In genomic region chr2:38255211-38255610, GRCh38 we compare ENCODE assay signal across 26 cellular contexts.
DNase-seq lines count a peak whose midpoint lies in the region; ATAC-seq, FAIRE-seq and TF ChIP-seq lines count a peak whose summit lies in the region.
"Had no signal": no experiment of that assay in that cellular context is flagged by ENCODE, and none has a peak within 500 bp of the region (broad histone marks: within the 10 kb centered on the region; RNA-seq: fewer than 3 reads in every experiment).

No MANE protein-coding gene starts in this region.

- H2AFZ ChIP-seq in HepG2 (ENCODE audit: low read length) (no peak overlapping the region), K562 (ENCODE audit: low read depth, low read length) (no peak overlapping the region)

- FAIRE-seq in HepG2 (lab: Jason Lieb, UNC) = no peak
- no peak for FAIRE-seq in K562 (lab: Jason Lieb, UNC)
- FAIRE-seq: A204.1, GM12891, GM19239 had no signal

- H3K9me3 ChIP-seq in HepG2 (ENCODE audit: low read length) = no peaks in the 10 kb centered on the region
- H3K9me3 ChIP-seq in right lobe of liver = no peaks in the 10 kb centered on the region
- H3K9me3 ChIP-seq in K562 (replicated peaks; ENCODE audit: control insufficient read depth, insufficient read depth, low read depth, low read length) = no peaks in the 10 kb centered on the region; the same call in 1 of the 2 replicates
- H3K9me3 ChIP-seq: BE2C had no signal

- H3K36me3 Mint-ChIP-seq in nephron progenitor cell (ENCODE audit: low read depth) = no peaks in the 10 kb centered on the region
- H3K36me3 Mint-ChIP-seq: CD4-positive, alpha-beta memory T cell; CD4-positive, CD25-positive, alpha-beta regulatory T cell; CD8-positive, alpha-beta memory T cell had no signal

- H3K27me3 Mint-ChIP-seq in nephron progenitor cell (ENCODE audit: low read depth, poor library complexity) = peaks cover 4% of the 10 kb centered on the region

- in situ Hi-C loops in HepG2 (cut with HindIII; ENCODE audit: extremely low pct_ligation_motif_present, low pct_unique_long_range_greater_than_20kb) (no loop called here), K562 (cut with MboI) (loop anchor here (10.0 kb wide), 1 partner anchor 280 kb away; no protein-coding TSS in a partner anchor)

- DNase-seq in HepG2 (ENCODE audit: low spot score) (no peak), right lobe of liver (no peak), K562 (ENCODE audit: extremely low read depth in 1 of 4, low spot score in 3 of 4) (no peak), nephron progenitor cell (no peak), ecto neural progenitor cell (ENCODE audit: low spot score) (no peak)
- no peak for DNase-seq in activated naive CD4-positive, alpha-beta T cell treated with anti-CD3 and anti-CD28 coated beads, Interleukin-2, amount 50 U/mL, for 16 hours
- DNase-seq: 8988T; ACHN; BE2C; C1 segment of cervical spinal cord; CD4-positive, alpha-beta memory T cell; CD4-positive, CD25-positive, alpha-beta regulatory T cell; CD8-positive, alpha-beta memory T cell; COR-L47; DMS 273 treated with DMSO at 0.1 percent for 48 hours; DMS153; DMS53; DMS79; DND-41; EL; GDM1 had no signal

- BruUV-seq in HepG2 (replicated peaks; lab: Mats Ljungman, UMichigan) (no TSS peak), K562 (replicated peaks; lab: Mats Ljungman, UMichigan) (no TSS peak)

- H3K9ac ChIP-seq in HepG2 (ENCODE audit: insufficient read depth, low read depth, low read length) (no peak overlapping the region), K562 (ENCODE audit: insufficient read depth in 1 of 2, low read depth in 2 of 2, low read length in 2 of 2) (no peak overlapping the region)
- H3K9ac ChIP-seq: BLaER1 had no signal

- no peak for TF ChIP-seq CTCF in HepG2 (CRISPR knock-in tag; IDR thresholded peaks at IDR 0.05)
- no peak for TF ChIP-seq CTCF in right lobe of liver (IDR thresholded peaks at IDR 0.05)
- TF ChIP-seq CTCF in K562 (IDR thresholded peaks at IDR 0.05 in 2 of 3, conservative IDR thresholded peaks at IDR 0.05 in 1 of 3; ENCODE audit: insufficient read depth in 2 of 3, low read depth in 1 of 3, low read length in 3 of 3) = no peak
- no peak for TF ChIP-seq CTCF in nephron progenitor cell (IDR thresholded peaks at IDR 0.05)

- H3K4me1 Mint-ChIP-seq in nephron progenitor cell = peaks cover 18% of the 10 kb centered on the region

- H3K27ac ChIP-seq in HepG2 (ENCODE audit: extremely low read length, insufficient read depth, low read length) = no peak overlapping the region
- H3K27ac ChIP-seq in right lobe of liver = no peak overlapping the region
- no peak overlapping the region for H3K27ac ChIP-seq in K562 (ENCODE audit: extremely low read depth, low read depth, low read length)
- H3K27ac ChIP-seq: BLaER1 had no signal

- H3K4me2 ChIP-seq in HepG2 (ENCODE audit: low read depth, low read length) (no peak overlapping the region), K562 (ENCODE audit: insufficient read depth, low read length) (no peak overlapping the region)
- H3K4me2 ChIP-seq: BLaER1 had no signal

- intact Hi-C loops in HepG2 (cut with micrococcal nuclease; ENCODE audit: unreplicated experiment) = no loop called here
- intact Hi-C loops in right lobe of liver (cut with DNase I) = no loop called here
- intact Hi-C loops in K562 (cut with micrococcal nuclease) = no loop called here

- H3K27me3 ChIP-seq in HepG2 (ENCODE audit: control insufficient read depth in 1 of 2, insufficient read depth in 2 of 2, low read length in 2 of 2) (peaks cover 0 to 5% of the 10 kb centered on the region in 2 experiments; a peak in 2 of 5 replicates), right lobe of liver (no peaks in the 10 kb centered on the region), K562 (ENCODE audit: control insufficient read depth in 2 of 2, insufficient read depth in 2 of 2, low read length in 2 of 2) (peaks cover 6 to 7% of the 10 kb centered on the region in 2 experiments; a peak in 4 of 5 replicates)
- H3K27me3 ChIP-seq: BE2C, BLaER1 had no signal

- no peaks in the 10 kb centered on the region for H3K9me3 Mint-ChIP-seq in nephron progenitor cell
- H3K9me3 Mint-ChIP-seq: CD4-positive, alpha-beta memory T cell; CD8-positive, alpha-beta memory T cell had no signal

- ATAC-seq in HepG2 (no peak), right lobe of liver (no peak), K562 (no peak)

- peak overlapping the region; percentile 51 for H3K4me3 Mint-ChIP-seq in nephron progenitor cell
- H3K4me3 Mint-ChIP-seq: CD14-positive monocyte; CD4-positive, alpha-beta memory T cell; CD4-positive, CD25-positive, alpha-beta regulatory T cell; CD8-positive, alpha-beta memory T cell had no signal

- no peak overlapping the region for H3K4me3 ChIP-seq in HepG2 (replicated peaks in 1 of 3; ENCODE audit: insufficient read depth in 1 of 3, low read depth in 2 of 3, low read length in 3 of 3)
- H3K4me3 ChIP-seq in right lobe of liver = no peak overlapping the region
- H3K4me3 ChIP-seq in K562 = no peak overlapping the region
- H3K4me3 ChIP-seq: BLaER1 had no signal

- 62% methylated on average over 3 of the region's 3 CpGs for WGBS in HepG2 (ENCODE audit: low lambda C conversion rate)
- 92% methylated on average over 3 of the region's 3 CpGs for WGBS in right lobe of liver (ENCODE audit: insufficient coverage, low coverage, low lambda C conversion rate, missing lambda C conversion rate)
- 1% methylated on average over 3 of the region's 3 CpGs for WGBS in K562 (ENCODE audit: insufficient coverage, low coverage, missing lambda C conversion rate)

- TF ChIP-seq EP300 in HepG2 (IDR thresholded peaks at IDR 0.05; ENCODE audit: low read depth in 2 of 2, low read length in 2 of 2) (no peak), HepG2 (CRISPR knock-in tag; IDR thresholded peaks at IDR 0.05; ENCODE audit: borderline replicate concordance) (no peak), K562 (IDR thresholded peaks at IDR 0.05; ENCODE audit: low read length) (no peak)

- POLR2A ChIA-PET in HepG2 (lab: Yijun Ruan, JAX) = no interaction called here
- POLR2A ChIA-PET in K562 (lab: Yijun Ruan, JAX) = no interaction called here

- CTCF ChIA-PET in HepG2 (lab: Yijun Ruan, JAX; ENCODE audit: low intra/inter-chr PET ratio, low total read pairs) = no interaction called here
- CTCF ChIA-PET in K562 (lab: Yijun Ruan, JAX; ENCODE audit: low intra/inter-chr PET ratio) = no interaction called here

- TF ChIP-seq RAD21 in HepG2 (CRISPR knock-in tag; IDR thresholded peaks at IDR 0.05) (no peak), K562 (CRISPR knock-in tag; conservative IDR thresholded peaks at IDR 0.05 in 1 of 2, IDR thresholded peaks at IDR 0.05 in 1 of 2) (no peak)

- H3K79me2 ChIP-seq in HepG2 (ENCODE audit: insufficient read depth, low read length) (no peaks in the 10 kb centered on the region), K562 (ENCODE audit: control insufficient read depth, insufficient read depth, low read length) (no peaks in the 10 kb centered on the region)

- TF ChIP-seq POLR2A in HepG2 (IDR thresholded peaks at IDR 0.05; ENCODE audit: insufficient read depth in 1 of 2, low read depth in 2 of 2, low read length in 2 of 2) = no peak
- TF ChIP-seq POLR2A in right lobe of liver (IDR thresholded peaks at IDR 0.05) = no peak
- no peak for TF ChIP-seq POLR2A in K562 (conservative IDR thresholded peaks at IDR 0.05)

- H3K36me3 ChIP-seq in HepG2 (replicated peaks in 1 of 2; ENCODE audit: control insufficient read depth in 1 of 2, insufficient read depth in 2 of 2, low read length in 2 of 2) = no peaks in the 10 kb centered on the region
- no peaks in the 10 kb centered on the region for H3K36me3 ChIP-seq in right lobe of liver
- no peaks in the 10 kb centered on the region for H3K36me3 ChIP-seq in K562 (ENCODE audit: control insufficient read depth, insufficient read depth, low read length)
- H3K36me3 ChIP-seq: BE2C, BLaER1 had no signal

- H3K4me1 ChIP-seq in HepG2 (ENCODE audit: insufficient read depth, low read length) (no peaks in the 10 kb centered on the region), right lobe of liver (no peaks in the 10 kb centered on the region), K562 (replicated peaks in 1 of 2; ENCODE audit: control insufficient read depth in 2 of 2, insufficient read depth in 2 of 2, low read length in 2 of 2) (no peaks in the 10 kb centered on the region)
- H3K4me1 ChIP-seq: BE2C, BLaER1 had no signal

- H4K20me1 ChIP-seq in HepG2 (ENCODE audit: insufficient read depth, low read length) (no peaks in the 10 kb centered on the region), K562 (replicated peaks; ENCODE audit: control insufficient read depth, insufficient read depth, low read length) (no peaks in the 10 kb centered on the region)
- H4K20me1 ChIP-seq: BLaER1 had no signal

- H3K27ac Mint-ChIP-seq in nephron progenitor cell = peak overlapping the region; percentile 91
- H3K27ac Mint-ChIP-seq: CD4-positive, alpha-beta memory T cell; CD4-positive, CD25-positive, alpha-beta regulatory T cell; CD8-positive, alpha-beta memory T cell had no signal

- H3K9me1 ChIP-seq in K562 (ENCODE audit: control insufficient read depth, insufficient read depth, low read length) = no peaks in the 10 kb centered on the region

TF ChIP-seq in K562, 482 proteins besides CTCF, POLR2A, EP300 and RAD21 (continues in another document):
- TF ChIP-seq NFIX (CRISPR knock-in tag; IDR thresholded peaks at IDR 0.05; ENCODE audit: low read depth) = no peak
